ENCODE assay signal across 13 cellular contexts in the genomic region with DNA sequence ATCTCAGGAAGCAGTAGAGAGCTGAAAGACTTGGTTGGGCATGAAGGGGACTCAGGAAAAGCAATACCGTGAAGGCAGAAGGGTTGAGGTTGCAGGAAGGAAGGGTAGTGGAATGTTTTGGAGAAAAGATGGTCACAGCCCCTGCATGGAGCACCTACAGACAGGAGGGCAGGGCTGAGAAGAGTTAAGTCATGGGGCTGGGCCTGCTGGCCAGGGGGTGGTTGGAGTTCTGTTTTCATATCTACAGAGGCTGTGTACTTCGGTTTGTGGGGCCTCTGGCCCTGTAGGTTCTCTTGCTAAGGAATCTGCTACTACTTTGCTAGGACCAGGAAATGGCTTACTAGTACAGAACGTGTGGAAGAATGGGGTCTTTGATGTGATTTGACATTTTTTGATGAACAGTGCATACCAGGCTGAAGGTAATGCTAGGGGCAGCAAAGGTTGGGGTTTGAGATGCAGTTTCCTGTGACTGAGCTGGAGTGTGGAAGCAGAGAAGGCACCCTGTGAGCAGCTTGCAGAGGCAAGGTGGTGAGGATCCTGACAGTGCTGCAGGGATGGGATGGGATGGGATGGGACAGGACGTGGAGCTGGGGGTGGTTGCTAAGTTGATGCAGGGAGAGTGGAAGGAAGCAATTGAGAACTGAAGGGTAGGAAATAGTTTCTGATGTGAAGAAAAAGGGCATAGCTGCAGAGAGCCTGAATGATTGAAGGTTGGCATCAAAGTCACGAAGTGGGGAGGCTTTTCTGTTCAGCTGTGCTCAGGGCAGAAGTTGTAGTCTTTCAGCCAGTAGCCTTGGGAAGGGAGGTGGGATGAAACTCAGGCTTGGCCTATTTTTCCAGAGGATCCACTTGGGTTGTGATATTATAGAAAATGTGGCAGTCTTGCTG. TPM values are rescaled to one million over a fixed set of nuclear protein-coding genes. Genes with fewer than 3 reads are reported as not detected.
DNase-seq lines count a peak whose midpoint lies in the region; ATAC-seq and TF ChIP-seq lines count a peak whose summit lies in the region.
"Had no signal": no experiment of that assay in that cellular context is flagged by ENCODE, and none has a peak within 500 bp of the region (broad histone marks: within the 10 kb centered on the region; RNA-seq: fewer than 3 reads in every experiment).

No MANE protein-coding gene starts in this region.

- no peaks in the 10 kb centered on the region for H3K27me3 ChIP-seq in CD8-positive, alpha-beta memory T cell (ENCODE audit: insufficient read depth, low read length, poor library complexity, severe bottlenecking)
- H3K27me3 ChIP-seq in naive thymus-derived CD4-positive, alpha-beta T cell (ENCODE audit: control insufficient read depth in 2 of 2, insufficient read depth in 2 of 2, low read length in 2 of 2) = no peaks in the 10 kb centered on the region
- H3K27me3 ChIP-seq: sigmoid colon had no signal

- H3K9me3 ChIP-seq in CD8-positive, alpha-beta memory T cell (ENCODE audit: low read length) = no peaks in the 10 kb centered on the region
- H3K9me3 ChIP-seq in naive thymus-derived CD4-positive, alpha-beta T cell (ENCODE audit: control insufficient read depth in 2 of 3, low read length in 3 of 3) = no peaks in the 10 kb centered on the region
- H3K9me3 ChIP-seq: sigmoid colon had no signal

- H3K36me3 Mint-ChIP-seq in CD8-positive, alpha-beta memory T cell = peaks cover 0 to 70% (median 26%) of the 10 kb centered on the region in 3 donors
- peaks cover 62% of the 10 kb centered on the region for H3K36me3 Mint-ChIP-seq in activated CD8-positive, alpha-beta T cell treated with anti-CD3 and anti-CD28 coated beads, Interleukin-2, amount 10 ng/mL, durations not matched to agents 7 days and 5 days (ENCODE audit: low read depth)
- peaks cover 20 to 49% (median 31%) of the 10 kb centered on the region in 5 donors for H3K36me3 Mint-ChIP-seq in naive thymus-derived CD4-positive, alpha-beta T cell

- no peaks in the 10 kb centered on the region for H3K9me3 Mint-ChIP-seq in CD8-positive, alpha-beta memory T cell
- H3K9me3 Mint-ChIP-seq in activated CD8-positive, alpha-beta T cell treated with anti-CD3 and anti-CD28 coated beads, Interleukin-2, amount 10 ng/mL, durations not matched to agents 7 days and 5 days (ENCODE audit: insufficient read depth) = no peaks in the 10 kb centered on the region
- no peaks in the 10 kb centered on the region for H3K9me3 Mint-ChIP-seq in naive thymus-derived CD4-positive, alpha-beta T cell

- ATAC-seq in activated CD8-positive, alpha-beta T cell treated with anti-CD3 and anti-CD28 coated beads, Interleukin-2, amount 10 ng/mL, durations not matched to agents 7 days and 5 days = no peak
- no peak for ATAC-seq in naive thymus-derived CD4-positive, alpha-beta T cell
- ATAC-seq in esophagus mucosa = no peak

- no peaks in the 10 kb centered on the region for H3K27me3 Mint-ChIP-seq in CD8-positive, alpha-beta memory T cell
- no peaks in the 10 kb centered on the region for H3K27me3 Mint-ChIP-seq in activated CD8-positive, alpha-beta T cell treated with anti-CD3 and anti-CD28 coated beads, Interleukin-2, amount 10 ng/mL, durations not matched to agents 7 days and 5 days (ENCODE audit: low read depth)
- H3K27me3 Mint-ChIP-seq in naive thymus-derived CD4-positive, alpha-beta T cell = no peaks in the 10 kb centered on the region

- intact Hi-C loops in naive thymus-derived CD4-positive, alpha-beta T cell (cut with micrococcal nuclease) = no loop called here

- peaks cover 55% of the 10 kb centered on the region for H3K36me3 ChIP-seq in CD8-positive, alpha-beta memory T cell (ENCODE audit: insufficient read depth, low read length)
- peaks cover 23 to 68% (median 42%) of the 10 kb centered on the region in 3 experiments for H3K36me3 ChIP-seq in naive thymus-derived CD4-positive, alpha-beta T cell (ENCODE audit: control insufficient read depth in 2 of 3, insufficient read depth in 3 of 3, low read length in 3 of 3)

- no peak overlapping the region for H3K4me3 Mint-ChIP-seq in CD8-positive, alpha-beta memory T cell
- H3K4me3 Mint-ChIP-seq in activated CD8-positive, alpha-beta T cell treated with anti-CD3 and anti-CD28 coated beads, Interleukin-2, amount 10 ng/mL, durations not matched to agents 7 days and 5 days = no peak overlapping the region
- peak overlapping the region in 1 of 10 donors; percentile 45 for H3K4me3 Mint-ChIP-seq in naive thymus-derived CD4-positive, alpha-beta T cell

- peak overlapping the region in 7 of 8 donors; percentile 38 to 87 (median 75) for H3K27ac Mint-ChIP-seq in CD8-positive, alpha-beta memory T cell
- peak overlapping the region; percentile 67 for H3K27ac Mint-ChIP-seq in activated CD8-positive, alpha-beta T cell treated with anti-CD3 and anti-CD28 coated beads, Interleukin-2, amount 10 ng/mL, durations not matched to agents 7 days and 5 days
- peak overlapping the region; percentile 18 to 85 (median 53) for H3K27ac Mint-ChIP-seq in naive thymus-derived CD4-positive, alpha-beta T cell

- no peak overlapping the region for H3K27ac ChIP-seq in CD8-positive, alpha-beta memory T cell (ENCODE audit: low read depth, low read length)
- H3K27ac ChIP-seq in naive thymus-derived CD4-positive, alpha-beta T cell (ENCODE audit: low read depth, low read length) = no peak overlapping the region
- H3K27ac ChIP-seq: sigmoid colon had no signal

- H3K4me3 ChIP-seq in CD8-positive, alpha-beta memory T cell (ENCODE audit: low read length) = no peak overlapping the region
- no peak overlapping the region for H3K4me3 ChIP-seq in naive thymus-derived CD4-positive, alpha-beta T cell (ENCODE audit: low read length)
- H3K4me3 ChIP-seq: sigmoid colon had no signal

- H3K4me1 ChIP-seq in CD8-positive, alpha-beta memory T cell (ENCODE audit: insufficient read depth, low read length) = peaks cover 25% of the 10 kb centered on the region
- H3K4me1 ChIP-seq in naive thymus-derived CD4-positive, alpha-beta T cell (ENCODE audit: control insufficient read depth in 2 of 2, insufficient read depth in 2 of 2, low read length in 2 of 2) = peaks cover 11 to 13% of the 10 kb centered on the region in 2 donors

- CTCF ChIA-PET in CD8-positive, alpha-beta memory T cell (lab: Charles Lee) = interaction anchor here (1.4 to 1.6 kb wide), 2 partner anchors 12 to 1154 kb away, joined by 3 to 5 read pairs; a partner anchor contains a TSS
- CTCF ChIA-PET in activated CD8-positive, alpha-beta T cell treated with anti-CD3 and anti-CD28 coated beads, Interleukin-2, amount 10 ng/mL, durations not matched to agents 7 days and 5 days (lab: Charles Lee) = interaction anchor here (1.0 kb wide), 1 partner anchor 12 kb away, joined by 7 read pairs; a partner anchor contains a TSS
- CTCF ChIA-PET in naive thymus-derived CD4-positive, alpha-beta T cell (lab: Charles Lee) = no interaction called here

- peaks cover 41 to 62% (median 60%) of the 10 kb centered on the region in 3 donors for H3K4me1 Mint-ChIP-seq in CD8-positive, alpha-beta memory T cell
- H3K4me1 Mint-ChIP-seq in activated CD8-positive, alpha-beta T cell treated with anti-CD3 and anti-CD28 coated beads, Interleukin-2, amount 10 ng/mL, durations not matched to agents 7 days and 5 days (ENCODE audit: low read depth) = peaks cover 60% of the 10 kb centered on the region
- H3K4me1 Mint-ChIP-seq in naive thymus-derived CD4-positive, alpha-beta T cell = peaks cover 23 to 59% (median 47%) of the 10 kb centered on the region in 7 donors

- POLR2A ChIA-PET in CD8-positive, alpha-beta memory T cell (lab: Charles Lee) = no interaction called here
- POLR2A ChIA-PET in activated CD8-positive, alpha-beta T cell treated with anti-CD3 and anti-CD28 coated beads, Interleukin-2, amount 10 ng/mL, durations not matched to agents 7 days and 5 days (lab: Charles Lee) = interaction anchor here (0.6 kb wide), 1 partner anchor 25 kb away, joined by 4 read pairs; no protein-coding TSS in a partner anchor
- POLR2A ChIA-PET in naive thymus-derived CD4-positive, alpha-beta T cell (lab: Charles Lee) = no interaction called here

- no peak for DNase-seq in CD8-positive, alpha-beta memory T cell
- no peak for DNase-seq in activated CD8-positive, alpha-beta T cell treated with anti-CD3 and anti-CD28 coated beads, Interleukin-2, amount 10 ng/mL, durations not matched to agents 7 days and 5 days
- DNase-seq in naive thymus-derived CD4-positive, alpha-beta T cell = no peak
- DNase-seq in T1000 (lab: John Stamatoyannopoulos, UW) = no peak
- no peak for DNase-seq in Kasumi-1 (lab: John Stamatoyannopoulos, UW)
- DNase-seq: activated CD4-positive, CD25-positive, alpha-beta regulatory T cell; DMS153; effector CD8-positive, alpha-beta T cell; KG1; midbrain had no signal

- peak; percentile 37 for TF ChIP-seq POLR2A in GM19099 (IDR thresholded peaks at IDR 0.05; ENCODE audit: extremely low read depth, insufficient read length, low read depth)

RNA-seq across cellular contexts. Expression of a gene that starts 7.8 kb away (rescaled TPM):
- total RNA-seq in CD8-positive, alpha-beta memory T cell = 1,000 to 10,000 TPM; 1,808 to 1,994 TPM
- 996 TPM for polyA plus RNA-seq in CD8-positive, alpha-beta memory T cell
- total RNA-seq in activated CD8-positive, alpha-beta T cell treated with anti-CD3 and anti-CD28 coated beads, Interleukin-2, amount 10 ng/mL, durations not matched to agents 7 days and 5 days = 1,000 to 10,000 TPM; 1,446 to 1,455 TPM
- total RNA-seq in naive thymus-derived CD4-positive, alpha-beta T cell = 1,000 to 10,000 TPM; 1,177 to 2,466 (median 1,673) TPM
- 1,000 to 10,000 TPM; 1,173 to 1,441 TPM for polyA plus RNA-seq in naive thymus-derived CD4-positive, alpha-beta T cell
- total RNA-seq in esophagus mucosa = 1,500 TPM

RNA-seq across cellular contexts. Expression of a gene that starts 12.1 kb away (rescaled TPM):
- total RNA-seq in CD8-positive, alpha-beta memory T cell = 10 to 100 TPM; 26.0 to 27.2 TPM
- polyA plus RNA-seq in CD8-positive, alpha-beta memory T cell = 10.2 TPM
- 10 to 100 TPM; 17.0 to 18.5 TPM for total RNA-seq in activated CD8-positive, alpha-beta T cell treated with anti-CD3 and anti-CD28 coated beads, Interleukin-2, amount 10 ng/mL, durations not matched to agents 7 days and 5 days
- 10 to 100 TPM; 12.0 to 20.9 (median 19.0) TPM for total RNA-seq in naive thymus-derived CD4-positive, alpha-beta T cell
- polyA plus RNA-seq in naive thymus-derived CD4-positive, alpha-beta T cell = 10 to 100 TPM in 1 of 2 donors, 1 to 10 TPM in 1; 5.5 to 12.3 TPM
- total RNA-seq in esophagus mucosa = 8.3 TPM
